ENCODE assay signal across 9 cellular contexts in genomic region chr11:130124096-130124495, GRCh38. TPM values are rescaled to one million over a fixed set of nuclear protein-coding genes. Genes with fewer than 3 reads are reported as not detected.
DNase-seq lines count a peak whose midpoint lies in the region; ATAC-seq, FAIRE-seq and TF ChIP-seq lines count a peak whose summit lies in the region.
"Had no signal": no experiment of that assay in that cellular context is flagged by ENCODE, and none has a peak within 500 bp of the region (broad histone marks: within the 10 kb centered on the region; RNA-seq: fewer than 3 reads in every experiment).

No MANE protein-coding gene starts in this region.

- no peak for TF ChIP-seq CTCF in CD8-positive, alpha-beta T cell (IDR thresholded peaks at IDR 0.05)

- H3K4me3 ChIP-seq in CD8-positive, alpha-beta T cell (ENCODE audit: low read depth, low read length) = no peak overlapping the region

- no peak overlapping the region for H3K4me3 Mint-ChIP-seq in CD8-positive, alpha-beta T cell
- H3K4me3 Mint-ChIP-seq in stimulated activated naive CD8-positive, alpha-beta T cell treated with anti-CD3 and anti-CD28 coated beads, Interleukin-15, amount 100 ng/mL, for 72 hours = no peak overlapping the region

- no peaks in the 10 kb centered on the region for H3K27me3 Mint-ChIP-seq in CD8-positive, alpha-beta T cell (ENCODE audit: low read depth)
- peaks cover 49% of the 10 kb centered on the region for H3K27me3 Mint-ChIP-seq in stimulated activated naive CD8-positive, alpha-beta T cell treated with anti-CD3 and anti-CD28 coated beads, Interleukin-15, amount 100 ng/mL, for 72 hours

- H3K36me3 Mint-ChIP-seq in CD8-positive, alpha-beta T cell = peaks cover 65% of the 10 kb centered on the region

- no peaks in the 10 kb centered on the region for H3K9me3 ChIP-seq in CD8-positive, alpha-beta T cell (ENCODE audit: low read length)

- no peaks in the 10 kb centered on the region for H3K27me3 ChIP-seq in CD8-positive, alpha-beta T cell (ENCODE audit: insufficient read depth, low read length)

- H3K36me3 ChIP-seq in CD8-positive, alpha-beta T cell (ENCODE audit: insufficient read depth, low read length) = no peaks in the 10 kb centered on the region

- DNase-seq in COLO829 (ENCODE audit: low spot score) = peak; percentile 10
- DNase-seq in RCC 7860 (ENCODE audit: low spot score) = peak; percentile 85
- peak; percentile 70 for DNase-seq in non-pigmented ciliary epithelial cell (ENCODE audit: low read depth)
- DNase-seq in CD8-positive, alpha-beta T cell = no peak
- no peak for DNase-seq in stimulated activated naive CD8-positive, alpha-beta T cell treated with anti-CD3 and anti-CD28 coated beads, Interleukin-15, amount 100 ng/mL, for 72 hours
- no peak for DNase-seq in superior temporal gyrus (ENCODE audit: extremely low spot score)
- DNase-seq in T-helper 1 cell = no peak
- DNase-seq: NCI-H510A had no signal

- H3K27ac Mint-ChIP-seq in CD8-positive, alpha-beta T cell = no peak overlapping the region
- H3K27ac Mint-ChIP-seq in stimulated activated naive CD8-positive, alpha-beta T cell treated with anti-CD3 and anti-CD28 coated beads, Interleukin-15, amount 100 ng/mL, for 72 hours = no peak overlapping the region

- intact Hi-C loops in CD8-positive, alpha-beta T cell (cut with DNase I, micrococcal nuclease) = loop anchor here (2.0 to 5.0 kb wide), 2 partner anchors 52 to 239 kb away; no protein-coding TSS in a partner anchor

- no peaks in the 10 kb centered on the region for H3K9me3 Mint-ChIP-seq in CD8-positive, alpha-beta T cell
- H3K9me3 Mint-ChIP-seq in stimulated activated naive CD8-positive, alpha-beta T cell treated with anti-CD3 and anti-CD28 coated beads, Interleukin-15, amount 100 ng/mL, for 72 hours = no peaks in the 10 kb centered on the region

- peak; percentile 98 for ATAC-seq in esophagus mucosa
- no peak for ATAC-seq in CD8-positive, alpha-beta T cell
- ATAC-seq in stimulated activated naive CD8-positive, alpha-beta T cell treated with anti-CD3 and anti-CD28 coated beads, Interleukin-15, amount 100 ng/mL, for 72 hours = no peak

- H3K4me1 ChIP-seq in CD8-positive, alpha-beta T cell (ENCODE audit: insufficient read depth, low read length) = peaks cover 24% of the 10 kb centered on the region

- H3K27ac ChIP-seq in CD8-positive, alpha-beta T cell (ENCODE audit: low read depth, low read length) = no peak overlapping the region

- peak; percentile 73 for FAIRE-seq in RCC 7860 (lab: Jason Lieb, UNC)

- peaks cover 31% of the 10 kb centered on the region for H3K4me1 Mint-ChIP-seq in CD8-positive, alpha-beta T cell (ENCODE audit: low read depth)
- H3K4me1 Mint-ChIP-seq in stimulated activated naive CD8-positive, alpha-beta T cell treated with anti-CD3 and anti-CD28 coated beads, Interleukin-15, amount 100 ng/mL, for 72 hours = peaks cover 37% of the 10 kb centered on the region

- POLR2A ChIA-PET in CD8-positive, alpha-beta T cell (lab: Charles Lee) = no interaction called here

- CTCF ChIA-PET in CD8-positive, alpha-beta T cell (lab: Charles Lee) = interaction anchor here (0.8 to 3.4 kb wide), 3 partner anchors 8 to 132 kb away, joined by 3 to 19 read pairs (median 6); no protein-coding TSS in a partner anchor

RNA-seq across cellular contexts. Expression of gene ST14, which starts 35.5 kb away (rescaled TPM):
- total RNA-seq in esophagus mucosa = 121 TPM
- under 1 TPM; 0.16 to 0.17 TPM for total RNA-seq in CD8-positive, alpha-beta T cell

RNA-seq across cellular contexts. Expression of gene APLP2, which starts 54.4 kb away (rescaled TPM):
- 124 TPM for total RNA-seq in esophagus mucosa
- total RNA-seq in CD8-positive, alpha-beta T cell = 10 to 100 TPM; 23.2 to 24.7 TPM

Comparison
In these comparisons a context has a peak if more than half of its experiments do, and no peak if none do; other contexts are left out.
1. DNase-seq: peak in COLO829 (single experiment), RCC 7860 (single experiment) and non-pigmented ciliary epithelial cell (single experiment); none in CD8-positive, alpha-beta T cell (0 of 7), stimulated activated naive CD8-positive, alpha-beta T cell treated with anti-CD3 and anti-CD28 coated beads, Interleukin-15, amount 100 ng/mL, for 72 hours (0 of 2), superior temporal gyrus (single experiment) and T-helper 1 cell (0 of 5).
2. RNA of gene ST14, which starts 35.5 kb away (total RNA-seq): 121 TPM in esophagus mucosa (single experiment); 0.16 to 0.17 TPM in CD8-positive, alpha-beta T cell; every median in the first group is over 100 times any median in the second.